Comparison of ENCODE assay signal across 10 cellular contexts in genomic region chr3:43071313-43071893, GRCh38. TPM values are rescaled to one million over a fixed set of nuclear protein-coding genes. Genes with fewer than 3 reads are reported as not detected.
A peak's percentile ranks its signal among the peaks of the same experiment; 100 is the strongest.
DNase-seq lines count a peak whose midpoint lies in the region; ATAC-seq and TF ChIP-seq lines count a peak whose summit lies in the region.
"Had no signal": no experiment of that assay in that cellular context is flagged by ENCODE, and none has a peak within 500 bp of the region (broad histone marks: within the 10 kb centered on the region; RNA-seq: fewer than 3 reads in every experiment).

No MANE protein-coding gene starts in this region.

- no peak for ATAC-seq in omental fat pad (ENCODE audit: low FRiP score)

- no peak overlapping the region for H3K4me3 ChIP-seq in A673 (ENCODE audit: low read depth, low read length, poor library complexity, severe bottlenecking)
- H3K4me3 ChIP-seq: thyroid gland had no signal

- DNase-seq in A673 (ENCODE audit: low spot score), result peak; percentile 2
- no peak for DNase-seq in GM10266 (ENCODE audit: extremely low spot score)
- peak; percentile 79 for DNase-seq in iPS-NIHi11 (ENCODE audit: low spot score)
- no peak for DNase-seq in SK-N-DZ (ENCODE audit: low spot score)
- no peak for DNase-seq in NCI-H748 treated with DMSO at 0.1 percent for 48 hours (lab: John Stamatoyannopoulos, UW)
- no peak for DNase-seq in anterior cingulate cortex (lab: John Stamatoyannopoulos, UW)
- no peak for DNase-seq in omental fat pad (ENCODE audit: low spot score)
- DNase-seq: thyroid gland had no signal

- no peaks in the 10 kb centered on the region for H3K4me1 ChIP-seq in A673 (ENCODE audit: insufficient read depth, low read length, poor library complexity, severe bottlenecking)
- H3K4me1 ChIP-seq: thyroid gland had no signal

- POLR2A ChIA-PET in A673 (lab: Charles Lee; ENCODE audit: low non-redundant PET), result no interaction called here

- BruUV-seq in A673 (replicated peaks; lab: Mats Ljungman, UMichigan), result no TSS peak

- TF ChIP-seq CTCF in A673 (conservative IDR thresholded peaks at IDR 0.05; ENCODE audit: low read depth, low read length) (peak; percentile 44), GM10266 (IDR thresholded peaks at IDR 0.05; ENCODE audit: control insufficient read depth, insufficient read depth, low read depth, missing control alignments) (peak; percentile 43), VCaP (conservative IDR thresholded peaks at IDR 0.05) (peak; percentile 41), omental fat pad (IDR thresholded peaks at IDR 0.05) (no peak)

- H3K27me3 ChIP-seq in A673 (replicated peaks; ENCODE audit: insufficient read depth, low read depth, low read length, poor library complexity), result no peaks in the 10 kb centered on the region
- H3K27me3 ChIP-seq: thyroid gland had no signal

- H3K27ac ChIP-seq in A673 (ENCODE audit: low read depth, low read length, poor library complexity, severe bottlenecking) (no peak overlapping the region), VCaP (no peak overlapping the region)
- H3K27ac ChIP-seq: neutrophil, thyroid gland had no signal

- CTCF ChIA-PET in A673 (lab: Charles Lee), result no interaction called here

- intact Hi-C loops in A673 (cut with micrococcal nuclease; ENCODE audit: unreplicated experiment), result no loop called here

- H3K36me3 ChIP-seq in A673 (ENCODE audit: insufficient read depth, low read length, poor library complexity, severe bottlenecking), result no peaks in the 10 kb centered on the region
- H3K36me3 ChIP-seq: neutrophil, thyroid gland had no signal

- H3K9me3 ChIP-seq in A673 (ENCODE audit: low read depth, low read length, poor library complexity, severe bottlenecking), result no peaks in the 10 kb centered on the region
- H3K9me3 ChIP-seq: neutrophil, thyroid gland had no signal

RNA-seq across cellular contexts. Expression of gene POMGNT2, which starts 34.5 kb away (rescaled TPM):
- total RNA-seq in A673 (2021) (6.5 and 7.6 TPM in 2 replicates), omental fat pad (10 to 100 TPM; 13.0 to 19.6 (median 15.9) TPM)
- 37.7 and 44.4 TPM in 2 replicates for polyA plus RNA-seq in SK-N-DZ (2014; cell fraction: cytosol; rRNA removed)
- polyA plus RNA-seq in SK-N-DZ (2014; cell fraction: nucleus; rRNA removed), result 18.2 and 25.3 TPM in 2 replicates

Comparison
In these comparisons a context has a peak if more than half of its experiments do, and no peak if none do; other contexts are left out.
1. DNase-seq: peak in A673 (single experiment) and iPS-NIHi11 (single experiment); none in GM10266 (single experiment), SK-N-DZ (single experiment), NCI-H748 treated with DMSO at 0.1 percent for 48 hours (single experiment), anterior cingulate cortex (0 of 58) and omental fat pad (single experiment).
2. CTCF ChIP-seq: peak in A673 (single experiment), GM10266 (single experiment) and VCaP (single experiment); none in omental fat pad (0 of 3).